18 cellular contexts compared by ENCODE assay signal in genomic region chr16:79013004-79013403, GRCh38.
DNase-seq lines count a peak whose midpoint lies in the region; ATAC-seq and TF ChIP-seq lines count a peak whose summit lies in the region.
"Had no signal": no experiment of that assay in that cellular context is flagged by ENCODE, and none has a peak within 500 bp of the region (broad histone marks: within the 10 kb centered on the region; RNA-seq: fewer than 3 reads in every experiment).

No MANE protein-coding gene starts in this region.

- no peak overlapping the region for H3K4me3 ChIP-seq in MM.1S (ENCODE audit: low read length)
- H3K4me3 ChIP-seq: coronary artery, thyroid gland had no signal

- H3K27ac Mint-ChIP-seq in activated B cell treated with CpG ODN at 0.5 μM for 24 hours = peak overlapping the region; percentile 18
- H3K27ac Mint-ChIP-seq in stimulated activated memory B cell treated with anti-CD40 and anti-IgM and Interleukin-4, amounts not matched to agents 10 μg/mL and 1 μg/mL and 100 μg/mL, for 72 hours = peak overlapping the region; percentile 5

- peaks cover 17% of the 10 kb centered on the region for H3K4me1 ChIP-seq in MM.1S (ENCODE audit: low read length)

- DNase-seq in activated T-cell treated with anti-CD3 and anti-CD28 coated beads for 48 hours (ENCODE audit: low read depth) (peak; percentile 8), activated B cell treated with CpG ODN at 0.5 μM for 24 hours (peak; percentile 22), MM.1S (no peak), sciatic nerve (ENCODE audit: low spot score) (no peak), kidney tubule cell (ENCODE audit: low spot score) (no peak)
- no peak for DNase-seq in activated T-cell treated with anti-CD3 and anti-CD28 coated beads, Interleukin-2, amount 50 U/mL, for 4 hours
- DNase-seq: activated CD8-positive, alpha-beta memory T cell treated with anti-CD3 and anti-CD28 coated beads for 24 hours; CD4-positive, alpha-beta memory T cell; GF-D8; immature natural killer cell; NCI-H2029 treated with DMSO at 0.1 percent for 48 hours; NCI-H69; right cardiac atrium; thyroid gland had no signal

- H3K27ac ChIP-seq in MM.1S (ENCODE audit: low read length) = no peak overlapping the region
- H3K27ac ChIP-seq: coronary artery, thyroid gland had no signal

- intact Hi-C loops in activated B cell treated with CpG ODN at 0.5 μM for 24 hours (cut with micrococcal nuclease) (loop anchor here (1.0 to 2.0 kb wide), 3 partner anchors 24 to 52 kb away; no protein-coding TSS in a partner anchor), sciatic nerve (cut with DNase I) (no loop called here)

- no peaks in the 10 kb centered on the region for H3K36me3 ChIP-seq in MM.1S (replicated peaks; ENCODE audit: insufficient read depth, low read length)
- H3K36me3 ChIP-seq: thyroid gland had no signal

- no peak for TF ChIP-seq CTCF in activated B cell treated with CpG ODN at 0.5 μM for 24 hours (IDR thresholded peaks at IDR 0.05)
- TF ChIP-seq CTCF in MM.1S (IDR thresholded peaks at IDR 0.05; ENCODE audit: low read length) = no peak

- H3K4me2 ChIP-seq in MM.1S (ENCODE audit: low read depth, low read length) = no peak overlapping the region

- no peak for ATAC-seq in activated T-cell treated with anti-CD3 and anti-CD28 coated beads, Interleukin-2, amount 50 U/mL, for 4 hours
- ATAC-seq in HG02885 (IDR thresholded peaks at IDR 0.05; ENCODE audit: poor library complexity, unreplicated experiment) (peak; percentile 57), activated B cell treated with CpG ODN at 0.5 μM for 24 hours (ENCODE audit: low read depth) (peak; percentile 98), sciatic nerve (no peak)
- peak; percentile 93 for ATAC-seq in stimulated activated memory B cell treated with anti-CD40 and anti-IgM and Interleukin-4, amounts not matched to agents 10 μg/mL and 1 μg/mL and 100 μg/mL, for 72 hours
- ATAC-seq: right cardiac atrium, SK-N-SH treated with all-trans-retinoic acid at 6 μM for 48 hours had no signal

- no peaks in the 10 kb centered on the region for H3K27me3 Mint-ChIP-seq in activated T-cell treated with anti-CD3 and anti-CD28 coated beads, Interleukin-2, amount 50 U/mL, for 4 hours (ENCODE audit: low read depth)
- no peaks in the 10 kb centered on the region for H3K27me3 Mint-ChIP-seq in activated B cell treated with CpG ODN at 0.5 μM for 24 hours
- peaks cover 12% of the 10 kb centered on the region for H3K27me3 Mint-ChIP-seq in stimulated activated memory B cell treated with anti-CD40 and anti-IgM and Interleukin-4, amounts not matched to agents 10 μg/mL and 1 μg/mL and 100 μg/mL, for 72 hours
- H3K27me3 Mint-ChIP-seq: CD4-positive, alpha-beta memory T cell had no signal

- no peak overlapping the region for H2AFZ ChIP-seq in MM.1S (ENCODE audit: low read length)

- no peaks in the 10 kb centered on the region for H3K9me3 ChIP-seq in MM.1S (replicated peaks; ENCODE audit: insufficient read depth, low read length)
- H3K9me3 ChIP-seq: thyroid gland had no signal

- H3K4me1 Mint-ChIP-seq in activated T-cell treated with anti-CD3 and anti-CD28 coated beads, Interleukin-2, amount 50 U/mL, for 4 hours (ENCODE audit: low read depth) = no peaks in the 10 kb centered on the region
- peaks cover 26% of the 10 kb centered on the region for H3K4me1 Mint-ChIP-seq in activated B cell treated with CpG ODN at 0.5 μM for 24 hours
- peaks cover 25% of the 10 kb centered on the region for H3K4me1 Mint-ChIP-seq in stimulated activated memory B cell treated with anti-CD40 and anti-IgM and Interleukin-4, amounts not matched to agents 10 μg/mL and 1 μg/mL and 100 μg/mL, for 72 hours

- H4K20me1 ChIP-seq in MM.1S (ENCODE audit: insufficient read depth, low read length) = no peaks in the 10 kb centered on the region

- CTCF ChIA-PET in activated B cell treated with CpG ODN at 0.5 μM for 24 hours (lab: Charles Lee) = interaction anchor here (1.2 kb wide), 1 partner anchor 23 kb away, joined by 3 read pairs; no protein-coding TSS in a partner anchor

- no peaks in the 10 kb centered on the region for H3K27me3 ChIP-seq in MM.1S (replicated peaks; ENCODE audit: insufficient read depth, low read length)
- H3K27me3 ChIP-seq: thyroid gland had no signal

- no peaks in the 10 kb centered on the region for H3K79me2 ChIP-seq in MM.1S (ENCODE audit: low read length)

- H3K4me3 Mint-ChIP-seq in activated T-cell treated with anti-CD3 and anti-CD28 coated beads, Interleukin-2, amount 50 U/mL, for 4 hours = no peak overlapping the region
- H3K4me3 Mint-ChIP-seq in activated B cell treated with CpG ODN at 0.5 μM for 24 hours = peak overlapping the region; percentile 47
- no peak overlapping the region for H3K4me3 Mint-ChIP-seq in stimulated activated memory B cell treated with anti-CD40 and anti-IgM and Interleukin-4, amounts not matched to agents 10 μg/mL and 1 μg/mL and 100 μg/mL, for 72 hours
- H3K4me3 Mint-ChIP-seq: CD4-positive, alpha-beta memory T cell had no signal

- no peaks in the 10 kb centered on the region for H3K9me3 Mint-ChIP-seq in activated T-cell treated with anti-CD3 and anti-CD28 coated beads, Interleukin-2, amount 50 U/mL, for 4 hours
- no peaks in the 10 kb centered on the region for H3K9me3 Mint-ChIP-seq in activated B cell treated with CpG ODN at 0.5 μM for 24 hours
- no peaks in the 10 kb centered on the region for H3K9me3 Mint-ChIP-seq in stimulated activated memory B cell treated with anti-CD40 and anti-IgM and Interleukin-4, amounts not matched to agents 10 μg/mL and 1 μg/mL and 100 μg/mL, for 72 hours
- H3K9me3 Mint-ChIP-seq: CD4-positive, alpha-beta memory T cell had no signal

- H3F3A ChIP-seq in MM.1S (ENCODE audit: insufficient read depth, low read length) = peaks cover 6% of the 10 kb centered on the region

- no peaks in the 10 kb centered on the region for H3K9me2 ChIP-seq in MM.1S (replicated peaks; ENCODE audit: insufficient read depth, low read length)

- no peaks in the 10 kb centered on the region for H3K36me3 Mint-ChIP-seq in activated T-cell treated with anti-CD3 and anti-CD28 coated beads, Interleukin-2, amount 50 U/mL, for 4 hours (ENCODE audit: insufficient read depth)
- H3K36me3 Mint-ChIP-seq in activated B cell treated with CpG ODN at 0.5 μM for 24 hours (ENCODE audit: low read depth) = peaks cover 4% of the 10 kb centered on the region
- peaks cover 7% of the 10 kb centered on the region for H3K36me3 Mint-ChIP-seq in stimulated activated memory B cell treated with anti-CD40 and anti-IgM and Interleukin-4, amounts not matched to agents 10 μg/mL and 1 μg/mL and 100 μg/mL, for 72 hours
- H3K36me3 Mint-ChIP-seq: CD4-positive, alpha-beta memory T cell had no signal

- POLR2A ChIA-PET in activated B cell treated with CpG ODN at 0.5 μM for 24 hours (lab: Charles Lee) = interaction anchor here (0.7 to 2.1 kb wide), 3 partner anchors 23 to 274 kb away, joined by 3 to 14 read pairs (median 5); no protein-coding TSS in a partner anchor

- no peak overlapping the region for H3K9ac ChIP-seq in MM.1S (ENCODE audit: low read length)

Comparison
In these comparisons a context has a peak if more than half of its experiments do, and no peak if none do; other contexts are left out.
1. DNase-seq: peak in activated T-cell treated with anti-CD3 and anti-CD28 coated beads for 48 hours (single experiment) and activated B cell treated with CpG ODN at 0.5 μM for 24 hours (single experiment); none in activated T-cell treated with anti-CD3 and anti-CD28 coated beads, Interleukin-2, amount 50 U/mL, for 4 hours (single experiment), MM.1S (single experiment), sciatic nerve (single experiment) and kidney tubule cell (single experiment).
2. ATAC-seq: peak in HG02885 (single experiment), activated B cell treated with CpG ODN at 0.5 μM for 24 hours (single experiment) and stimulated activated memory B cell treated with anti-CD40 and anti-IgM and Interleukin-4, amounts not matched to agents 10 μg/mL and 1 μg/mL and 100 μg/mL, for 72 hours (single experiment); none in activated T-cell treated with anti-CD3 and anti-CD28 coated beads, Interleukin-2, amount 50 U/mL, for 4 hours (0 of 2) and sciatic nerve (single experiment).